Comparison of ENCODE assay signal across 1 cellular context in the genomic region with DNA sequence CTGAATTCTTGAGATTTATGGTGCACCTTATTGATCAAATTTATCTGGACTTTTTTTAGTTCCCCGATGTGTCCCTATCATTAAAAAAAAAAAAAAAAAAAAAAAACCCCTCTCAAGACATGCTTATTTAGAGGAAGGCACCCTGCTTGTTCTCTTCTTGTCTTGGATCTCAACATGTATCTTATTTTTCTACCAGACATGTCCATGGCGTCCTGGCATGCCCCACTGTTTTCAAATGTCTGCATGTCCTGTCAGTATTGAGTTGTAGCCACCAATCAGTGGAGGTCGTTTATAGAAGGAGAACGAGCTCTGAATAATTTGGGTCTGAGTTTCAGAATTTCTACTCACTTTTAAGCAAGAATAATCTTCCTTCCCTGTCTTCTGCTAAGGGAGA.
TF ChIP-seq lines count a peak whose summit lies in the region.

No MANE protein-coding gene starts in this region.

TF ChIP-seq in HepG2, 621 proteins besides CTCF, POLR2A, EP300 and RAD21:
- TF ChIP-seq SP2 (CRISPR knock-in tag; IDR thresholded peaks at IDR 0.05) (no peak), FOSL1 (CRISPR knock-in tag; IDR thresholded peaks at IDR 0.05; ENCODE audit: borderline replicate concordance) (no peak), PHF5A (CRISPR knock-in tag; IDR thresholded peaks at IDR 0.05; ENCODE audit: low read depth, unreplicated experiment) (no peak), ZNF761 (CRISPR knock-in tag; conservative IDR thresholded peaks at IDR 0.05) (no peak), DNMT1 (CRISPR knock-in tag; IDR thresholded peaks at IDR 0.05) (no peak), NAIF1 (CRISPR knock-in tag; IDR thresholded peaks at IDR 0.05; ENCODE audit: borderline replicate concordance) (no peak), SUZ12 (IDR thresholded peaks at IDR 0.05; ENCODE audit: low read depth, low read length) (no peak), ZNF558 (CRISPR knock-in tag; IDR thresholded peaks at IDR 0.05; ENCODE audit: borderline replicate concordance) (no peak), NR2C2 (CRISPR knock-in tag; IDR thresholded peaks at IDR 0.05; ENCODE audit: borderline replicate concordance) (no peak), SMAD9 (CRISPR knock-in tag; IDR thresholded peaks at IDR 0.05) (no peak), HOXA3 (CRISPR knock-in tag; IDR thresholded peaks at IDR 0.05) (no peak), IKZF1 (IDR thresholded peaks at IDR 0.05) (no peak), ZNF180 (CRISPR knock-in tag; IDR thresholded peaks at IDR 0.05; ENCODE audit: borderline replicate concordance, low read depth) (no peak)
- TF ChIP-seq, protein P1, sequence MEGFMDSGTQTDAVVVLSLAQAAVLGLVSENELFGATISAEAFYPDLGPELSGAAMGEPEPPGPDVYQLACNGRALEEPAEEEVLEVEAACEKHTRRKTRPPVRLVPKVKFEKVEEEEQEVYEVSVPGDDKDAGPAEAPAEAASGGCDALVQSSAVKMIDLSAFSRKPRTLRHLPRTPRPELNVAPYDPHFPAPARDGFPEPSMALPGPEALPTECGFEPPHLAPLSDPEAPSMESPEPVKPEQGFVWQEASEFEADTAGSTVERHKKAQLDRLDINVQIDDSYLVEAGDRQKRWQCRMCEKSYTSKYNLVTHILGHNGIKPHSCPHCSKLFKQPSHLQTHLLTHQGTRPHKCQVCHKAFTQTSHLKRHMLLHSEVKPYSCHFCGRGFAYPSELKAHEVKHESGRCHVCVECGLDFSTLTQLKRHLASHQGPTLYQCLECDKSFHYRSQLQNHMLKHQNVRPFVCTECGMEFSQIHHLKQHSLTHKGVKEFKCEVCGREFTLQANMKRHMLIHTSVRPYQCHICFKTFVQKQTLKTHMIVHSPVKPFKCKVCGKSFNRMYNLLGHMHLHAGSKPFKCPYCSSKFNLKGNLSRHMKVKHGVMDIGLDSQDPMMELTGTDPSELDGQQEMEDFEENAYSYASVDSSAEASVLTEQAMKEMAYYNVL (CRISPR knock-in tag; IDR thresholded peaks at IDR 0.05; ENCODE audit: borderline replicate concordance): no peak
- TF ChIP-seq, protein P2, sequence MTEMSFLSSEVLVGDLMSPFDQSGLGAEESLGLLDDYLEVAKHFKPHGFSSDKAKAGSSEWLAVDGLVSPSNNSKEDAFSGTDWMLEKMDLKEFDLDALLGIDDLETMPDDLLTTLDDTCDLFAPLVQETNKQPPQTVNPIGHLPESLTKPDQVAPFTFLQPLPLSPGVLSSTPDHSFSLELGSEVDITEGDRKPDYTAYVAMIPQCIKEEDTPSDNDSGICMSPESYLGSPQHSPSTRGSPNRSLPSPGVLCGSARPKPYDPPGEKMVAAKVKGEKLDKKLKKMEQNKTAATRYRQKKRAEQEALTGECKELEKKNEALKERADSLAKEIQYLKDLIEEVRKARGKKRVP (CRISPR knock-in tag; IDR thresholded peaks at IDR 0.05): no peak
- TF ChIP-seq, protein P3, sequence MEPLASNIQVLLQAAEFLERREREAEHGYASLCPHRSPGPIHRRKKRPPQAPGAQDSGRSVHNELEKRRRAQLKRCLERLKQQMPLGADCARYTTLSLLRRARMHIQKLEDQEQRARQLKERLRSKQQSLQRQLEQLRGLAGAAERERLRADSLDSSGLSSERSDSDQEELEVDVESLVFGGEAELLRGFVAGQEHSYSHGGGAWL (CRISPR knock-in tag; IDR thresholded peaks at IDR 0.05): no peak
- TF ChIP-seq, protein P4, sequence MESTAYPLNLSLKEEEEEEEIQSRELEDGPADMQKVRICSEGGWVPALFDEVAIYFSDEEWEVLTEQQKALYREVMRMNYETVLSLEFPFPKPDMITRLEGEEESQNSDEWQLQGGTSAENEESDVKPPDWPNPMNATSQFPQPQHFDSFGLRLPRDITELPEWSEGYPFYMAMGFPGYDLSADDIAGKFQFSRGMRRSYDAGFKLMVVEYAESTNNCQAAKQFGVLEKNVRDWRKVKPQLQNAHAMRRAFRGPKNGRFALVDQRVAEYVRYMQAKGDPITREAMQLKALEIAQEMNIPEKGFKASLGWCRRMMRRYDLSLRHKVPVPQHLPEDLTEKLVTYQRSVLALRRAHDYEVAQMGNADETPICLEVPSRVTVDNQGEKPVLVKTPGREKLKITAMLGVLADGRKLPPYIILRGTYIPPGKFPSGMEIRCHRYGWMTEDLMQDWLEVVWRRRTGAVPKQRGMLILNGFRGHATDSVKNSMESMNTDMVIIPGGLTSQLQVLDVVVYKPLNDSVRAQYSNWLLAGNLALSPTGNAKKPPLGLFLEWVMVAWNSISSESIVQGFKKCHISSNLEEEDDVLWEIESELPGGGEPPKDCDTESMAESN (CRISPR knock-in tag; conservative IDR thresholded peaks at IDR 0.05): no peak
- TF ChIP-seq, protein P5, sequence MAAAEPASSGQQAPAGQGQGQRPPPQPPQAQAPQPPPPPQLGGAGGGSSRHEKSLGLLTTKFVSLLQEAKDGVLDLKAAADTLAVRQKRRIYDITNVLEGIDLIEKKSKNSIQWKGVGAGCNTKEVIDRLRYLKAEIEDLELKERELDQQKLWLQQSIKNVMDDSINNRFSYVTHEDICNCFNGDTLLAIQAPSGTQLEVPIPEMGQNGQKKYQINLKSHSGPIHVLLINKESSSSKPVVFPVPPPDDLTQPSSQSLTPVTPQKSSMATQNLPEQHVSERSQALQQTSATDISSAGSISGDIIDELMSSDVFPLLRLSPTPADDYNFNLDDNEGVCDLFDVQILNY (CRISPR knock-in tag; conservative IDR thresholded peaks at IDR 0.05): no peak
- TF ChIP-seq, protein P6, sequence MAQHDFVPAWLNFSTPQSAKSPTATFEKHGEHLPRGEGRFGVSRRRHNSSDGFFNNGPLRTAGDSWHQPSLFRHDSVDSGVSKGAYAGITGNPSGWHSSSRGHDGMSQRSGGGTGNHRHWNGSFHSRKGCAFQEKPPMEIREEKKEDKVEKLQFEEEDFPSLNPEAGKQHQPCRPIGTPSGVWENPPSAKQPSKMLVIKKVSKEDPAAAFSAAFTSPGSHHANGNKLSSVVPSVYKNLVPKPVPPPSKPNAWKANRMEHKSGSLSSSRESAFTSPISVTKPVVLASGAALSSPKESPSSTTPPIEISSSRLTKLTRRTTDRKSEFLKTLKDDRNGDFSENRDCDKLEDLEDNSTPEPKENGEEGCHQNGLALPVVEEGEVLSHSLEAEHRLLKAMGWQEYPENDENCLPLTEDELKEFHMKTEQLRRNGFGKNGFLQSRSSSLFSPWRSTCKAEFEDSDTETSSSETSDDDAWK (CRISPR knock-in tag; IDR thresholded peaks at IDR 0.05): no peak
- TF ChIP-seq, protein P7, sequence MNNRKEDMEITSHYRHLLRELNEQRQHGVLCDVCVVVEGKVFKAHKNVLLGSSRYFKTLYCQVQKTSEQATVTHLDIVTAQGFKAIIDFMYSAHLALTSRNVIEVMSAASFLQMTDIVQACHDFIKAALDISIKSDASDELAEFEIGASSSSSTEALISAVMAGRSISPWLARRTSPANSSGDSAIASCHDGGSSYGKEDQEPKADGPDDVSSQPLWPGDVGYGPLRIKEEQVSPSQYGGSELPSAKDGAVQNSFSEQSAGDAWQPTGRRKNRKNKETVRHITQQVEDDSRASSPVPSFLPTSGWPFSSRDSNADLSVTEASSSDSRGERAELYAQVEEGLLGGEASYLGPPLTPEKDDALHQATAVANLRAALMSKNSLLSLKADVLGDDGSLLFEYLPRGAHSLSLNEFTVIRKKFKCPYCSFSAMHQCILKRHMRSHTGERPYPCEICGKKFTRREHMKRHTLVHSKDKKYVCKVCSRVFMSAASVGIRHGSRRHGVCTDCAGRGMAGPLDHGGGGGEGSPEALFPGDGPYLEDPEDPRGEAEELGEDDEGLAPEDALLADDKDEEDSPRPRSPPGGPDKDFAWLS (CRISPR knock-in tag; IDR thresholded peaks at IDR 0.05; ENCODE audit: borderline replicate concordance): no peak
